ENCODE assay signal across 13 cellular contexts in the genomic region with DNA sequence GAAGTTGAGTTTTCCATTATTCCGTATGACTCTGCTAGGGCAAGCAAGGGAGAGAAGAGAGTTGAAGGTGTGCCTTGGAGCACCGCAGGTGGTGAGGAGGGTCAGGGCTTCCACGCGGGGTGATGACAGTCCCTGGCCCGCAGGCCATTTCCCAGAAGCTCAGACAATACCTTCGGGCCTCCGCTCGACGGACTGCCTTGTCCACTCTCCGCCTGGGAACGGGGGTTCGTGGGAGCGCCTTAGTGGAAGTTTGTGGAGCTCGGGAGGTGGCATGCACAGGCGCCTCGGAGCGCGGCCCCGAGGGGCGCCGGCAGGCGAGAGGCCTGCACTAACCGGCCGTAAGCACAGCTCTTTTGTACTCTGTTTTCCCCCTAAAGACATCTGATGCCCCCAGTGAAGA.
A peak's percentile ranks its signal among the peaks of the same experiment; 100 is the strongest.
DNase-seq lines count a peak whose midpoint lies in the region; ATAC-seq and TF ChIP-seq lines count a peak whose summit lies in the region.
"Had no signal": no experiment of that assay in that cellular context is flagged by ENCODE, and none has a peak within 500 bp of the region (broad histone marks: within the 10 kb centered on the region; RNA-seq: fewer than 3 reads in every experiment).

No MANE protein-coding gene starts in this region.

- H2AFZ ChIP-seq in mammary epithelial cell (ENCODE audit: low read depth, low read length), result peak overlapping the region; percentile 98

- H3K27me3 ChIP-seq in breast epithelium (no peaks in the 10 kb centered on the region), mammary epithelial cell (ENCODE audit: insufficient read depth, low read length) (peaks cover under 1% of the 10 kb centered on the region), upper lobe of left lung (no peaks in the 10 kb centered on the region), SJCRH30 (no peaks in the 10 kb centered on the region)

- no peak overlapping the region for H3K27ac Mint-ChIP-seq in MCF 10A (ENCODE audit: low read depth, unreplicated experiment)
- no peak overlapping the region for H3K27ac Mint-ChIP-seq in naive thymus-derived CD8-positive, alpha-beta T cell

- no peak for ATAC-seq in naive thymus-derived CD8-positive, alpha-beta T cell
- ATAC-seq in upper lobe of left lung (ENCODE audit: low FRiP score in 2 of 2), result no peak

- no peaks in the 10 kb centered on the region for H3K4me1 ChIP-seq in breast epithelium
- peaks cover 10% of the 10 kb centered on the region for H3K4me1 ChIP-seq in mammary epithelial cell (ENCODE audit: insufficient read depth, low read length)
- peaks cover 5 to 15% (median 8%) of the 10 kb centered on the region in 4 donors for H3K4me1 ChIP-seq in upper lobe of left lung
- no peaks in the 10 kb centered on the region for H3K4me1 ChIP-seq in SJCRH30

- CTCF ChIA-PET in MCF 10A (lab: Yijun Ruan, JAX), result interaction anchor here (1.4 kb wide), 2 partner anchors 12 to 377 kb away, joined by 3 to 7 read pairs; no protein-coding TSS in a partner anchor
- CTCF ChIA-PET in mammary epithelial cell (lab: Charles Lee; ENCODE audit: low non-redundant PET), result no interaction called here

- no peaks in the 10 kb centered on the region for H3K9me3 Mint-ChIP-seq in MCF 10A (ENCODE audit: unreplicated experiment)
- peaks cover 0 to 2% (median 0%) of the 10 kb centered on the region in 9 donors for H3K9me3 Mint-ChIP-seq in naive thymus-derived CD8-positive, alpha-beta T cell

- dilution Hi-C loops in mammary epithelial cell (cut with HindIII; ENCODE audit: low sequenced_read_pairs), result no loop called here

- in situ Hi-C loops in mammary epithelial cell (cut with MboI; ENCODE audit: low sequenced_read_pairs in 2 of 2), result no loop called here

- no TSS peak for BruUV-seq in MCF 10A (replicated peaks; lab: Mats Ljungman, UMichigan)
- BruUV-seq in mammary epithelial cell (replicated peaks; lab: Mats Ljungman, UMichigan), result no TSS peak

- H3K9me3 ChIP-seq in breast epithelium (no peaks in the 10 kb centered on the region), mammary epithelial cell (replicated peaks; ENCODE audit: insufficient read depth, low read length) (no peaks in the 10 kb centered on the region), upper lobe of left lung (no peaks in the 10 kb centered on the region), SJCRH30 (replicated peaks) (peaks cover 3% of the 10 kb centered on the region; the same call in 1 of the 2 replicates)

- intact Hi-C loops in breast epithelium (cut with DNase I; ENCODE audit: low total_unique reads), result no loop called here
- intact Hi-C loops in MCF 10A (cut with micrococcal nuclease), result no loop called here
- intact Hi-C loops in mammary epithelial cell (cut with micrococcal nuclease), result no loop called here

- no peak overlapping the region for H3K4me3 Mint-ChIP-seq in MCF 10A (ENCODE audit: unreplicated experiment)
- peak overlapping the region; percentile 45 to 78 (median 69) for H3K4me3 Mint-ChIP-seq in naive thymus-derived CD8-positive, alpha-beta T cell

- WGBS in mammary epithelial cell (ENCODE audit: low coverage, missing lambda C conversion rate), result 98% methylated on average over 21 of the region's 24 CpGs
- WGBS in upper lobe of left lung, 2 donors, result 88 to 91% methylated on average over 8 to 24 of the region's 24 CpGs

- H3K4me3 ChIP-seq in breast epithelium (peak overlapping the region in 2 of 3 donors; percentile 53 to 74), mammary epithelial cell (replicated peaks in 1 of 3; ENCODE audit: insufficient read depth in 1 of 3, low read depth in 2 of 3, low read length in 3 of 3) (no peak overlapping the region), upper lobe of left lung (peak overlapping the region in 3 of 4 donors; percentile 41 to 53 (median 49)), SJCRH30 (no peak overlapping the region)

- H3K27ac ChIP-seq in breast epithelium, result no peak overlapping the region
- no peak overlapping the region for H3K27ac ChIP-seq in mammary epithelial cell (ENCODE audit: insufficient read depth, low read depth, low read length)
- no peak overlapping the region for H3K27ac ChIP-seq in upper lobe of left lung
- H3K27ac ChIP-seq in SJCRH30, result no peak overlapping the region
- H3K27ac ChIP-seq: HL-60, skin epidermis, VCaP had no signal

- DNase-seq in breast epithelium (ENCODE audit: low spot score in 2 of 2) (no peak), MCF 10A (ENCODE audit: unreplicated experiment) (no peak), mammary epithelial cell (no peak), upper lobe of left lung (no peak), DMS153 (lab: John Stamatoyannopoulos, UW) (no peak), SJCRH30 (no peak), mucosa of gallbladder (ENCODE audit: low spot score) (no peak)
- no peak for DNase-seq in naive thymus-derived CD8-positive, alpha-beta T cell
- DNase-seq: AML-193, NCI-H2029 had no signal

- no peak overlapping the region for H3K9ac ChIP-seq in mammary epithelial cell (ENCODE audit: insufficient read depth, low read length)

- H3K36me3 Mint-ChIP-seq in MCF 10A (ENCODE audit: insufficient read depth, unreplicated experiment), result no peaks in the 10 kb centered on the region
- peaks cover 0 to 4% (median 0%) of the 10 kb centered on the region in 3 donors for H3K36me3 Mint-ChIP-seq in naive thymus-derived CD8-positive, alpha-beta T cell

- POLR2A ChIA-PET in MCF 10A (lab: Yijun Ruan, JAX), result no interaction called here
- POLR2A ChIA-PET in naive thymus-derived CD8-positive, alpha-beta T cell (lab: Charles Lee), result no interaction called here

- no peaks in the 10 kb centered on the region for H3K27me3 Mint-ChIP-seq in MCF 10A (ENCODE audit: insufficient read depth, unreplicated experiment)
- peaks cover 10 to 26% (median 19%) of the 10 kb centered on the region in 5 donors for H3K27me3 Mint-ChIP-seq in naive thymus-derived CD8-positive, alpha-beta T cell

- TF ChIP-seq CTCF in breast epithelium (IDR thresholded peaks at IDR 0.05), result no peak
- TF ChIP-seq CTCF in MCF 10A (IDR thresholded peaks at IDR 0.05; ENCODE audit: unreplicated experiment), result no peak
- TF ChIP-seq CTCF in mammary epithelial cell (conservative IDR thresholded peaks at IDR 0.05 in 1 of 2, IDR thresholded peaks at IDR 0.05 in 1 of 2; ENCODE audit: extremely low read depth in 1 of 2, insufficient read depth in 1 of 2, low read depth in 1 of 2, low read length in 2 of 2), result no peak
- TF ChIP-seq CTCF in upper lobe of left lung (IDR thresholded peaks at IDR 0.05), result no peak

- no peaks in the 10 kb centered on the region for H3K36me3 ChIP-seq in breast epithelium
- H3K36me3 ChIP-seq in mammary epithelial cell (ENCODE audit: insufficient read depth, low read length), result no peaks in the 10 kb centered on the region
- no peaks in the 10 kb centered on the region for H3K36me3 ChIP-seq in upper lobe of left lung
- H3K36me3 ChIP-seq in SJCRH30, result no peaks in the 10 kb centered on the region

- H3K4me1 Mint-ChIP-seq in MCF 10A (ENCODE audit: insufficient read depth, unreplicated experiment), result no peaks in the 10 kb centered on the region
- peaks cover 0 to 6% (median 3%) of the 10 kb centered on the region in 4 donors for H3K4me1 Mint-ChIP-seq in naive thymus-derived CD8-positive, alpha-beta T cell

- TF ChIP-seq POLR2A in breast epithelium (IDR thresholded peaks at IDR 0.05) (no peak), upper lobe of left lung (IDR thresholded peaks at IDR 0.05) (no peak)

- no peaks in the 10 kb centered on the region for H4K20me1 ChIP-seq in mammary epithelial cell (ENCODE audit: insufficient read depth, low read length)

- no peak for TF ChIP-seq EP300 in upper lobe of left lung (IDR thresholded peaks at IDR 0.05)

- H3K4me2 ChIP-seq in mammary epithelial cell (ENCODE audit: insufficient read depth, low read depth, low read length), result no peak overlapping the region

- no peaks in the 10 kb centered on the region for H3K79me2 ChIP-seq in mammary epithelial cell (ENCODE audit: insufficient read depth, low read length)

Comparison
In these comparisons a context has a peak if more than half of its experiments do, and no peak if none do; other contexts are left out.
1. H3K4me3 ChIP-seq: peak in breast epithelium (2 of 3) and upper lobe of left lung (3 of 4); none in mammary epithelial cell (0 of 3) and SJCRH30 (single experiment).